14 cellular contexts compared by ENCODE assay signal in genomic region chr2:207901401-207901800, GRCh38.
"Had no signal": no experiment of that assay in that cellular context is flagged by ENCODE, and none has a peak within 500 bp of the region (broad histone marks: within the 10 kb centered on the region; RNA-seq: fewer than 3 reads in every experiment).

No MANE protein-coding gene starts in this region.

- H3K36me3 ChIP-seq: right atrium auricular region had no signal

- H3K4me3 Mint-ChIP-seq: activated naive CD4-positive, alpha-beta T cell treated with anti-CD3 and anti-CD28 coated beads for 36 hours; central memory CD8-positive, alpha-beta T cell; stimulated activated memory B cell treated with anti-CD40 and anti-IgM and Interleukin-4, amounts not matched to agents 10 μg/mL and 1 μg/mL and 100 μg/mL, for 72 hours; T-helper 1 cell treated with Interleukin-12 subunit alpha and Interleukin-12 subunit beta and Interleukin-4 antibody, amounts not matched to agents 30 μg/mL and 1 μg/mL, for 36 hours; WTC11 had no signal

- H3K9me3 Mint-ChIP-seq: activated naive CD4-positive, alpha-beta T cell treated with anti-CD3 and anti-CD28 coated beads for 36 hours; central memory CD8-positive, alpha-beta T cell; stimulated activated memory B cell treated with anti-CD40 and anti-IgM and Interleukin-4, amounts not matched to agents 10 μg/mL and 1 μg/mL and 100 μg/mL, for 72 hours; T-helper 1 cell treated with Interleukin-12 subunit alpha and Interleukin-12 subunit beta and Interleukin-4 antibody, amounts not matched to agents 30 μg/mL and 1 μg/mL, for 36 hours; WTC11 had no signal

- DNase-seq: activated CD4-positive, alpha-beta T cell treated with anti-CD3 and anti-CD28 coated beads for 48 hours; activated CD8-positive, alpha-beta memory T cell treated with anti-CD3 and anti-CD28 coated beads for 24 hours; activated naive CD4-positive, alpha-beta T cell treated with anti-CD3 and anti-CD28 coated beads for 36 hours; cortex of kidney; erythroblast; left ventricle myocardium inferior; mesendoderm; small intestine; transverse colon had no signal

- H3K9me3 ChIP-seq: left ventricle myocardium inferior, right atrium auricular region, transverse colon had no signal

- H3K27me3 ChIP-seq: right atrium auricular region, transverse colon had no signal

- H3K27me3 Mint-ChIP-seq: central memory CD8-positive, alpha-beta T cell; stimulated activated memory B cell treated with anti-CD40 and anti-IgM and Interleukin-4, amounts not matched to agents 10 μg/mL and 1 μg/mL and 100 μg/mL, for 72 hours had no signal

- H3K27ac ChIP-seq: left ventricle myocardium inferior, right atrium auricular region, transverse colon had no signal

- H3K36me3 Mint-ChIP-seq: WTC11 had no signal

- ATAC-seq: stimulated activated memory B cell treated with anti-CD40 and anti-IgM and Interleukin-4, amounts not matched to agents 10 μg/mL and 1 μg/mL and 100 μg/mL, for 72 hours; WTC11 had no signal

- H3K4me3 ChIP-seq: left ventricle myocardium inferior, right atrium auricular region, transverse colon had no signal

- H3K27ac Mint-ChIP-seq: activated naive CD4-positive, alpha-beta T cell treated with anti-CD3 and anti-CD28 coated beads for 36 hours; stimulated activated memory B cell treated with anti-CD40 and anti-IgM and Interleukin-4, amounts not matched to agents 10 μg/mL and 1 μg/mL and 100 μg/mL, for 72 hours; T-helper 1 cell treated with Interleukin-12 subunit alpha and Interleukin-12 subunit beta and Interleukin-4 antibody, amounts not matched to agents 30 μg/mL and 1 μg/mL, for 36 hours; WTC11 had no signal

- H3K4me1 Mint-ChIP-seq: stimulated activated memory B cell treated with anti-CD40 and anti-IgM and Interleukin-4, amounts not matched to agents 10 μg/mL and 1 μg/mL and 100 μg/mL, for 72 hours had no signal
